In genomic region chr22:47168900-47169800, GRCh38 we compare ENCODE assay signal across 11 cellular contexts.
DNase-seq lines count a peak whose midpoint lies in the region; ATAC-seq and TF ChIP-seq lines count a peak whose summit lies in the region.
"Had no signal": no experiment of that assay in that cellular context is flagged by ENCODE, and none has a peak within 500 bp of the region (broad histone marks: within the 10 kb centered on the region; RNA-seq: fewer than 3 reads in every experiment).

No MANE protein-coding gene starts in this region.

- no peaks in the 10 kb centered on the region for H3K27me3 ChIP-seq in kidney epithelial cell (ENCODE audit: control insufficient read depth, insufficient read depth, low read length)

- no peaks in the 10 kb centered on the region for H3K36me3 ChIP-seq in kidney epithelial cell (ENCODE audit: control insufficient read depth, insufficient read depth, low read length)

- peaks cover 41 to 56% of the 10 kb centered on the region in 2 donors for H3K36me3 Mint-ChIP-seq in stimulated activated naive B cell treated with anti-CD40 and anti-IgM and Interleukin-4, amounts not matched to agents 10 μg/mL and 1 μg/mL and 100 μg/mL, for 72 hours

- H3K27ac Mint-ChIP-seq in stimulated activated naive B cell treated with anti-CD40 and anti-IgM and Interleukin-4, amounts not matched to agents 10 μg/mL and 1 μg/mL and 100 μg/mL, for 72 hours: no peak overlapping the region
- H3K27ac Mint-ChIP-seq: IgD-negative memory B cell; T-helper 1 cell treated with Interleukin-12 subunit alpha and Interleukin-12 subunit beta and Interleukin-4 antibody, amounts not matched to agents 30 μg/mL and 1 μg/mL, for 36 hours had no signal

- no peaks in the 10 kb centered on the region for H3K9me3 Mint-ChIP-seq in stimulated activated naive B cell treated with anti-CD40 and anti-IgM and Interleukin-4, amounts not matched to agents 10 μg/mL and 1 μg/mL and 100 μg/mL, for 72 hours
- H3K9me3 Mint-ChIP-seq: T-helper 1 cell treated with Interleukin-12 subunit alpha and Interleukin-12 subunit beta and Interleukin-4 antibody, amounts not matched to agents 30 μg/mL and 1 μg/mL, for 36 hours had no signal

- H3K4me3 Mint-ChIP-seq in stimulated activated naive B cell treated with anti-CD40 and anti-IgM and Interleukin-4, amounts not matched to agents 10 μg/mL and 1 μg/mL and 100 μg/mL, for 72 hours: no peak overlapping the region
- H3K4me3 Mint-ChIP-seq: IgD-negative memory B cell; T-helper 1 cell treated with Interleukin-12 subunit alpha and Interleukin-12 subunit beta and Interleukin-4 antibody, amounts not matched to agents 30 μg/mL and 1 μg/mL, for 36 hours had no signal

- 0 out of 2 replicates have a peak, but pooled peaks have one; percentile 16 for TF ChIP-seq CTCF in GM12875 (IDR thresholded peaks at IDR 0.05; ENCODE audit: borderline replicate concordance, insufficient read depth, low read depth, low read length)
- peak; percentile 16 for TF ChIP-seq CTCF in astrocyte of the cerebellum (IDR thresholded peaks at IDR 0.05; ENCODE audit: low read depth, low read length, missing control alignments)
- peak; percentile 23 for TF ChIP-seq CTCF in kidney epithelial cell (IDR thresholded peaks at IDR 0.05; ENCODE audit: insufficient read depth, low read length, poor library complexity, severe bottlenecking)

- DNase-seq in A172 (ENCODE audit: low spot score) (peak; percentile 4), astrocyte of the cerebellum (ENCODE audit: low read depth) (no peak), kidney epithelial cell (ENCODE audit: low read depth) (no peak), NCI-H1436 treated with DMSO at 0.1 percent for 48 hours (lab: John Stamatoyannopoulos, UW) (no peak)
- DNase-seq in stimulated activated naive B cell treated with anti-CD40 and anti-IgM and Interleukin-4, amounts not matched to agents 10 μg/mL and 1 μg/mL and 100 μg/mL, for 72 hours: no peak
- DNase-seq: GF-D8 had no signal

- no peaks in the 10 kb centered on the region for H3K27me3 Mint-ChIP-seq in stimulated activated naive B cell treated with anti-CD40 and anti-IgM and Interleukin-4, amounts not matched to agents 10 μg/mL and 1 μg/mL and 100 μg/mL, for 72 hours
- H3K27me3 Mint-ChIP-seq: IgD-negative memory B cell had no signal

- H3K4me3 ChIP-seq in GM12875 (ENCODE audit: low read depth, low read length) (no peak overlapping the region), astrocyte of the cerebellum (ENCODE audit: low read depth, low read length) (no peak overlapping the region), kidney epithelial cell (ENCODE audit: low read depth, low read length) (no peak overlapping the region)

- H3K4me1 Mint-ChIP-seq in stimulated activated naive B cell treated with anti-CD40 and anti-IgM and Interleukin-4, amounts not matched to agents 10 μg/mL and 1 μg/mL and 100 μg/mL, for 72 hours: peaks cover 8 to 24% of the 10 kb centered on the region in 2 donors

- no peak for ATAC-seq in GM18870 (IDR thresholded peaks at IDR 0.05; ENCODE audit: unreplicated experiment)
- ATAC-seq in GM21529 (IDR thresholded peaks at IDR 0.05; ENCODE audit: unreplicated experiment): no peak
- ATAC-seq in stimulated activated naive B cell treated with anti-CD40 and anti-IgM and Interleukin-4, amounts not matched to agents 10 μg/mL and 1 μg/mL and 100 μg/mL, for 72 hours (replicated peaks): no peak

- in situ Hi-C loops in astrocyte of the cerebellum (cut with HindIII; ENCODE audit: low sequenced_read_pairs): no loop called here
